Comparison of ENCODE assay signal across 17 cellular contexts in genomic region chr9:92183449-92183848, GRCh38.
"Had no signal": no experiment of that assay in that cellular context is flagged by ENCODE, and none has a peak within 500 bp of the region (broad histone marks: within the 10 kb centered on the region; RNA-seq: fewer than 3 reads in every experiment).

No MANE protein-coding gene starts in this region.

- DNase-seq: cortex of kidney; dorsolateral prefrontal cortex; effector CD8-positive, alpha-beta T cell; heart left ventricle; hippocampal formation; left colon; left ventricle myocardium superior; naive thymus-derived CD4-positive, alpha-beta T cell; nephron progenitor cell; posterior cingulate gyrus; sigmoid colon; stimulated activated CD4-positive, alpha-beta T cell treated with anti-CD3 and anti-CD28 coated beads, Interleukin-12 subunit alpha, Interleukin-12 subunit beta, amount 100 ng/mL, for 4 hours; stimulated activated naive CD4-positive, alpha-beta T cell treated with Interleukin-2 at 50 U/mL for 16 hours; trophoblast cell had no signal

- H3K27me3 ChIP-seq: sigmoid colon had no signal

- H3K4me3 ChIP-seq: dorsolateral prefrontal cortex, heart left ventricle, lung, sigmoid colon, skin epidermis had no signal

- H3K36me3 ChIP-seq: heart left ventricle, sigmoid colon had no signal

- ATAC-seq: esophagus mucosa; heart left ventricle; left colon; left ventricle myocardium superior; naive thymus-derived CD4-positive, alpha-beta T cell had no signal
